In genomic region chr21:45492765-45493164, GRCh38 we compare ENCODE assay signal across 40 cellular contexts.
"Had no signal": no experiment of that assay in that cellular context is flagged by ENCODE, and none has a peak within 500 bp of the region (broad histone marks: within the 10 kb centered on the region; RNA-seq: fewer than 3 reads in every experiment).

No MANE protein-coding gene starts in this region.

- H3K27ac ChIP-seq: adrenal gland, ascending aorta, body of pancreas, brain microvascular endothelial cell, breast epithelium, cardiac muscle cell had no signal

- H3K36me3 ChIP-seq: breast epithelium had no signal

- DNase-seq: activated effector memory CD4-positive, alpha-beta T cell treated with anti-CD3 and anti-CD28 coated beads, Interleukin-2, amount 50 U/mL, for 16 hours; activated effector memory CD4-positive, alpha-beta T cell treated with Interleukin-2 at 50 U/mL for 16 hours; activated gamma-delta T cell; activated gamma-delta T cell treated with Interleukin-2 at 50 U/mL for 16 hours; activated naive CD4-positive, alpha-beta T cell; activated naive CD4-positive, alpha-beta T cell treated with anti-CD3 and anti-CD28 coated beads for 36 hours; activated naive CD4-positive, alpha-beta T cell treated with anti-CD3 and anti-CD28 coated beads, Interleukin-2, amount 10 ng/mL, durations not matched to agents 7 days and 5 days; activated naive CD4-positive, alpha-beta T cell treated with anti-CD3 and anti-CD28 coated beads, Interleukin-2, amount 50 U/mL, for 16 hours; activated naive CD4-positive, alpha-beta T cell treated with Interleukin-2 at 50 U/mL for 16 hours; activated naive CD8-positive, alpha-beta T cell treated with anti-CD3 and anti-CD28 coated beads for 36 hours; activated naive CD8-positive, alpha-beta T cell treated with anti-CD3 and anti-CD28 coated beads, Interleukin-2, amount 10 ng/mL, durations not matched to agents 7 days and 5 days; activated naive CD8-positive, alpha-beta T cell treated with anti-CD3 and anti-CD28 coated beads, Interleukin-2, amount 50 U/mL, for 24 hours; activated T-cell treated with anti-CD3 and anti-CD28 coated beads, Interleukin-2, amount 50 U/mL, for 1 hour; activated T-cell treated with anti-CD3 and anti-CD28 coated beads, Interleukin-2, amount 50 U/mL, for 24 hours; activated T-cell treated with anti-CD3 and anti-CD28 coated beads, Interleukin-2, amount 50 U/mL, for 4 hours; activated T-cell treated with anti-CD3 and anti-CD28 coated beads, Interleukin-2, amount 50 U/mL, for 48 hours; activated T-cell treated with anti-CD3 and anti-CD28 coated beads, Interleukin-2, amount 50 U/mL, for 72 hours; adrenal gland; amniotic stem cell; amygdala; anterior cingulate cortex; aorta; body of pancreas; brain microvascular endothelial cell; caudate nucleus; central memory CD4-positive, alpha-beta T cell; cerebellar nuclear complex had no signal

- H3K27me3 Mint-ChIP-seq: activated naive CD4-positive, alpha-beta T cell treated with anti-CD3 and anti-CD28 coated beads, Interleukin-2, amount 10 ng/mL, durations not matched to agents 7 days and 5 days; activated naive CD4-positive, alpha-beta T cell treated with anti-CD3 and anti-CD28 coated beads, Interleukin-2, amount 50 U/mL, for 24 hours; activated naive CD8-positive, alpha-beta T cell; activated naive CD8-positive, alpha-beta T cell treated with anti-CD3 and anti-CD28 coated beads for 36 hours; activated naive CD8-positive, alpha-beta T cell treated with anti-CD3 and anti-CD28 coated beads, Interleukin-2, amount 10 ng/mL, durations not matched to agents 7 days and 5 days; activated naive CD8-positive, alpha-beta T cell treated with anti-CD3 and anti-CD28 coated beads, Interleukin-2, amount 50 U/mL, for 24 hours; activated T-cell treated with anti-CD3 and anti-CD28 coated beads, Interleukin-2, amount 50 U/mL, for 24 hours; activated T-helper 17 cell treated with anti-CD3 and anti-CD28 coated beads, Interleukin-2, amount 50 U/mL, for 72 hours; brain; central memory CD8-positive, alpha-beta T cell had no signal

- H3K9me3 Mint-ChIP-seq: activated naive CD4-positive, alpha-beta T cell treated with anti-CD3 and anti-CD28 coated beads for 36 hours; activated naive CD4-positive, alpha-beta T cell treated with anti-CD3 and anti-CD28 coated beads, Interleukin-2, amount 10 ng/mL, durations not matched to agents 7 days and 5 days; activated naive CD4-positive, alpha-beta T cell treated with anti-CD3 and anti-CD28 coated beads, Interleukin-2, amount 50 U/mL, for 24 hours; activated naive CD4-positive, alpha-beta T cell treated with anti-CD3 and anti-CD28 coated beads, Interleukin-2, amount 50 U/mL, for 72 hours; activated naive CD8-positive, alpha-beta T cell treated with anti-CD3 and anti-CD28 coated beads for 36 hours; activated naive CD8-positive, alpha-beta T cell treated with anti-CD3 and anti-CD28 coated beads, Interleukin-2, amount 10 ng/mL, durations not matched to agents 7 days and 5 days; activated naive CD8-positive, alpha-beta T cell treated with anti-CD3 and anti-CD28 coated beads, Interleukin-2, amount 50 U/mL, for 24 hours; activated T-cell treated with anti-CD3 and anti-CD28 coated beads, Interleukin-2, amount 50 U/mL, for 24 hours; activated T-cell treated with anti-CD3 and anti-CD28 coated beads, Interleukin-2, amount 50 U/mL, for 4 hours; activated T-cell treated with anti-CD3 and anti-CD28 coated beads, Interleukin-2, amount 50 U/mL, for 72 hours; activated T-helper 1 cell treated with anti-CD3 and anti-CD28 coated beads, Interleukin-12 subunit alpha, Interleukin-12 subunit beta, Interleukin-2, Interleukin-4 antibody, amounts not matched to agents 30 ng/mL and 10 ng/mL and 1 ng/mL, durations not matched to agents 14 hours and 24 hours and 36 hours; activated T-helper 17 cell treated with anti-CD3 and anti-CD28 coated beads, Interleukin-2, amount 50 U/mL, for 72 hours; activated T-helper 2 cell treated with anti-CD3 and anti-CD28 coated beads, Interferon-gamma antibody, Interleukin-2, Interleukin-4, amounts not matched to agents 10 μg/mL and 5 μg/mL and 100 μg/mL, durations not matched to agents 14 hours and 24 hours and 36 hours; brain; central memory CD8-positive, alpha-beta T cell had no signal

- H3K27ac Mint-ChIP-seq: activated naive CD4-positive, alpha-beta T cell treated with anti-CD3 and anti-CD28 coated beads for 36 hours; activated naive CD4-positive, alpha-beta T cell treated with anti-CD3 and anti-CD28 coated beads, Interleukin-2, amount 10 ng/mL, durations not matched to agents 7 days and 5 days; activated naive CD4-positive, alpha-beta T cell treated with anti-CD3 and anti-CD28 coated beads, Interleukin-2, amount 50 U/mL, for 24 hours; activated naive CD4-positive, alpha-beta T cell treated with anti-CD3 and anti-CD28 coated beads, Interleukin-2, amount 50 U/mL, for 72 hours; activated naive CD8-positive, alpha-beta T cell; activated naive CD8-positive, alpha-beta T cell treated with anti-CD3 and anti-CD28 coated beads for 36 hours; activated naive CD8-positive, alpha-beta T cell treated with anti-CD3 and anti-CD28 coated beads, Interleukin-2, amount 10 ng/mL, durations not matched to agents 7 days and 5 days; activated naive CD8-positive, alpha-beta T cell treated with anti-CD3 and anti-CD28 coated beads, Interleukin-2, amount 50 U/mL, for 24 hours; activated T-cell treated with anti-CD3 and anti-CD28 coated beads, Interleukin-2, amount 50 U/mL, for 24 hours; activated T-cell treated with anti-CD3 and anti-CD28 coated beads, Interleukin-2, amount 50 U/mL, for 72 hours; activated T-helper 1 cell treated with anti-CD3 and anti-CD28 coated beads, Interleukin-12 subunit alpha, Interleukin-12 subunit beta, Interleukin-2, Interleukin-4 antibody, amounts not matched to agents 30 ng/mL and 10 ng/mL and 1 ng/mL, durations not matched to agents 14 hours and 24 hours and 36 hours; activated T-helper 17 cell treated with anti-CD3 and anti-CD28 coated beads, Interleukin-2, amount 50 U/mL, for 72 hours; activated T-helper 2 cell treated with anti-CD3 and anti-CD28 coated beads, Interferon-gamma antibody, Interleukin-2, Interleukin-4, amounts not matched to agents 10 μg/mL and 5 μg/mL and 100 μg/mL, durations not matched to agents 14 hours and 24 hours and 36 hours had no signal

- H3K36me3 Mint-ChIP-seq: activated naive CD4-positive, alpha-beta T cell treated with anti-CD3 and anti-CD28 coated beads, Interleukin-2, amount 10 ng/mL, durations not matched to agents 7 days and 5 days; activated naive CD4-positive, alpha-beta T cell treated with anti-CD3 and anti-CD28 coated beads, Interleukin-2, amount 50 U/mL, for 24 hours; activated naive CD4-positive, alpha-beta T cell treated with anti-CD3 and anti-CD28 coated beads, Interleukin-2, amount 50 U/mL, for 72 hours; activated naive CD8-positive, alpha-beta T cell; activated naive CD8-positive, alpha-beta T cell treated with anti-CD3 and anti-CD28 coated beads for 36 hours; activated naive CD8-positive, alpha-beta T cell treated with anti-CD3 and anti-CD28 coated beads, Interleukin-2, amount 10 ng/mL, durations not matched to agents 7 days and 5 days; brain had no signal

- H3K4me1 Mint-ChIP-seq: activated naive CD4-positive, alpha-beta T cell treated with anti-CD3 and anti-CD28 coated beads, Interleukin-2, amount 10 ng/mL, durations not matched to agents 7 days and 5 days; activated naive CD4-positive, alpha-beta T cell treated with anti-CD3 and anti-CD28 coated beads, Interleukin-2, amount 50 U/mL, for 24 hours; activated naive CD8-positive, alpha-beta T cell treated with anti-CD3 and anti-CD28 coated beads for 36 hours; activated naive CD8-positive, alpha-beta T cell treated with anti-CD3 and anti-CD28 coated beads, Interleukin-2, amount 10 ng/mL, durations not matched to agents 7 days and 5 days; activated naive CD8-positive, alpha-beta T cell treated with anti-CD3 and anti-CD28 coated beads, Interleukin-2, amount 50 U/mL, for 24 hours; activated T-helper 17 cell treated with anti-CD3 and anti-CD28 coated beads, Interleukin-2, amount 50 U/mL, for 72 hours; central memory CD8-positive, alpha-beta T cell had no signal

- H3K9me3 ChIP-seq: adrenal gland, ascending aorta, body of pancreas, breast epithelium had no signal

- H3K4me3 Mint-ChIP-seq: activated naive CD4-positive, alpha-beta T cell treated with anti-CD3 and anti-CD28 coated beads for 36 hours; activated naive CD4-positive, alpha-beta T cell treated with anti-CD3 and anti-CD28 coated beads, Interleukin-2, amount 10 ng/mL, durations not matched to agents 7 days and 5 days; activated naive CD4-positive, alpha-beta T cell treated with anti-CD3 and anti-CD28 coated beads, Interleukin-2, amount 50 U/mL, for 24 hours; activated naive CD8-positive, alpha-beta T cell; activated naive CD8-positive, alpha-beta T cell treated with anti-CD3 and anti-CD28 coated beads for 36 hours; activated naive CD8-positive, alpha-beta T cell treated with anti-CD3 and anti-CD28 coated beads, Interleukin-2, amount 10 ng/mL, durations not matched to agents 7 days and 5 days; activated naive CD8-positive, alpha-beta T cell treated with anti-CD3 and anti-CD28 coated beads, Interleukin-2, amount 50 U/mL, for 24 hours; activated T-cell treated with anti-CD3 and anti-CD28 coated beads, Interleukin-2, amount 50 U/mL, for 24 hours; activated T-cell treated with anti-CD3 and anti-CD28 coated beads, Interleukin-2, amount 50 U/mL, for 4 hours; activated T-cell treated with anti-CD3 and anti-CD28 coated beads, Interleukin-2, amount 50 U/mL, for 72 hours; activated T-helper 1 cell treated with anti-CD3 and anti-CD28 coated beads, Interleukin-12 subunit alpha, Interleukin-12 subunit beta, Interleukin-2, Interleukin-4 antibody, amounts not matched to agents 30 ng/mL and 10 ng/mL and 1 ng/mL, durations not matched to agents 14 hours and 24 hours and 36 hours; activated T-helper 17 cell treated with anti-CD3 and anti-CD28 coated beads, Interleukin-2, amount 50 U/mL, for 72 hours; brain; central memory CD8-positive, alpha-beta T cell had no signal

- H3K4me1 ChIP-seq: adrenal gland, ascending aorta, body of pancreas, breast epithelium had no signal

- FAIRE-seq: astrocyte, bronchial epithelial cell had no signal

- H3K27me3 ChIP-seq: adrenal gland, ascending aorta, body of pancreas, brain microvascular endothelial cell, breast epithelium, cardiac muscle cell had no signal

- H3K4me3 ChIP-seq: adrenal gland, ascending aorta, body of pancreas, breast epithelium, cardiac muscle cell had no signal

- ATAC-seq: activated naive CD4-positive, alpha-beta T cell treated with anti-CD3 and anti-CD28 coated beads, Interleukin-2, amount 50 U/mL, for 72 hours; activated naive CD8-positive, alpha-beta T cell treated with anti-CD3 and anti-CD28 coated beads, Interleukin-2, amount 50 U/mL, for 24 hours; activated T-cell treated with anti-CD3 and anti-CD28 coated beads, Interleukin-2, amount 50 U/mL, for 4 hours; activated T-cell treated with anti-CD3 and anti-CD28 coated beads, Interleukin-2, amount 50 U/mL, for 72 hours; activated T-helper 17 cell treated with anti-CD3 and anti-CD28 coated beads, Interleukin-2, amount 50 U/mL, for 72 hours; body of pancreas had no signal
